Comparison of ENCODE assay signal across 1 cellular context in genomic region chr4:147965056-147965455, GRCh38.
TF ChIP-seq lines count a peak whose summit lies in the region.

No MANE protein-coding gene starts in this region.

TF ChIP-seq in IMR-90, 13 proteins besides CTCF, POLR2A, EP300 and RAD21 (continued from another document):
- TF ChIP-seq, protein P1, sequence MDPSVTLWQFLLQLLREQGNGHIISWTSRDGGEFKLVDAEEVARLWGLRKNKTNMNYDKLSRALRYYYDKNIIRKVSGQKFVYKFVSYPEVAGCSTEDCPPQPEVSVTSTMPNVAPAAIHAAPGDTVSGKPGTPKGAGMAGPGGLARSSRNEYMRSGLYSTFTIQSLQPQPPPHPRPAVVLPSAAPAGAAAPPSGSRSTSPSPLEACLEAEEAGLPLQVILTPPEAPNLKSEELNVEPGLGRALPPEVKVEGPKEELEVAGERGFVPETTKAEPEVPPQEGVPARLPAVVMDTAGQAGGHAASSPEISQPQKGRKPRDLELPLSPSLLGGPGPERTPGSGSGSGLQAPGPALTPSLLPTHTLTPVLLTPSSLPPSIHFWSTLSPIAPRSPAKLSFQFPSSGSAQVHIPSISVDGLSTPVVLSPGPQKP (IDR thresholded peaks at IDR 0.05; ENCODE audit: borderline replicate concordance, low read depth, low read length): no peak
- TF ChIP-seq MAZ (IDR thresholded peaks at IDR 0.05; ENCODE audit: borderline replicate concordance, low read depth, low read length): no peak
- no peak for TF ChIP-seq CEBPB (IDR thresholded peaks at IDR 0.05; ENCODE audit: low read depth, low read length)
- TF ChIP-seq NFE2L2 (IDR thresholded peaks at IDR 0.05; ENCODE audit: low read depth, low read length): no peak
